Comparison of ENCODE assay signal across 18 cellular contexts in the genomic region with DNA sequence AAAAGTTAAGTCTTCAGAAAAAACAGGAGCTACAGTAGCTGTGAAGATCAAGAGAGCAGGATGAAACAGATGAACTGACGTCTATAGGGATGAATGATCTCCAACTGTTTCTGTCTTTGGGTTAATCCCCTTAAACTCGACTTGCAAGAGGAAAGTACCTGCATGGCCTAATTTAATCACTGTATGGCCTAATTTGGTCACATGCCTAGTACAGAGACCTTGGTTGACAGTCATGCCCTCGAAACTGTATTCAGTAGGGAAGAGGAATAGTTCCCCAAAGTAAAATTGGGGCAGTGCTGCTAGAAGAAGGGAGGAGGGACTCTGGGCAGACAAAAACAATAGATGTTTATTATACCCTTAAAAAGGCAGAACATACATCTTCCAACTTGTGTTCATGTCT.
"Had no signal": no experiment of that assay in that cellular context is flagged by ENCODE, and none has a peak within 500 bp of the region (broad histone marks: within the 10 kb centered on the region; RNA-seq: fewer than 3 reads in every experiment).

No MANE protein-coding gene starts in this region.

- H3K27me3 ChIP-seq: body of pancreas, esophagus squamous epithelium, spleen, thyroid gland had no signal

- H3K9me3 Mint-ChIP-seq: activated CD4-positive, alpha-beta memory T cell treated with anti-CD3 and anti-CD28 coated beads for 36 hours; activated T-helper 1 cell treated with anti-CD3 and anti-CD28 coated beads, Interleukin-12 subunit alpha, Interleukin-12 subunit beta, Interleukin-2, Interleukin-4 antibody, amounts not matched to agents 30 ng/mL and 10 ng/mL and 1 ng/mL, durations not matched to agents 14 hours and 24 hours and 36 hours; nephron progenitor cell had no signal

- H3K36me3 Mint-ChIP-seq: activated CD4-positive, alpha-beta memory T cell treated with anti-CD3 and anti-CD28 coated beads for 36 hours had no signal

- ATAC-seq: body of pancreas, left ventricle myocardium superior had no signal

- H3K4me3 ChIP-seq: body of pancreas, esophagus squamous epithelium, spleen, thyroid gland had no signal

- H3K27ac ChIP-seq: body of pancreas, esophagus squamous epithelium, spleen, thyroid gland had no signal

- H3K27ac Mint-ChIP-seq: activated CD4-positive, alpha-beta memory T cell treated with anti-CD3 and anti-CD28 coated beads for 36 hours; activated naive CD8-positive, alpha-beta T cell treated with anti-CD3 and anti-CD28 coated beads, Interleukin-2, amount 10 ng/mL, durations not matched to agents 7 days and 5 days; activated T-helper 1 cell treated with anti-CD3 and anti-CD28 coated beads, Interleukin-12 subunit alpha, Interleukin-12 subunit beta, Interleukin-2, Interleukin-4 antibody, amounts not matched to agents 30 ng/mL and 10 ng/mL and 1 ng/mL, durations not matched to agents 14 hours and 24 hours and 36 hours; nephron progenitor cell had no signal

- DNase-seq: activated CD4-positive, alpha-beta memory T cell treated with anti-CD3 and anti-CD28 coated beads for 36 hours; activated naive CD4-positive, alpha-beta T cell; activated naive CD8-positive, alpha-beta T cell treated with anti-CD3 and anti-CD28 coated beads, Interleukin-2, amount 10 ng/mL, durations not matched to agents 7 days and 5 days; activated T-cell treated with anti-CD3 and anti-CD28 coated beads for 4 hours; body of pancreas; dermis blood vessel endothelial cell; effector memory CD4-positive, alpha-beta T cell; esophagus squamous epithelium; left ventricle myocardium superior; nephron progenitor cell; occipital lobe; posterior cingulate gyrus; retina; spleen; stimulated activated CD8-positive, alpha-beta memory T cell treated with anti-CD3 and anti-CD28 coated beads, Interleukin-4, amount 100 ng/mL, for 48 hours; stimulated activated naive CD4-positive, alpha-beta T cell; thyroid gland had no signal

- H3K4me1 Mint-ChIP-seq: nephron progenitor cell had no signal

- H3K4me1 ChIP-seq: body of pancreas, esophagus squamous epithelium, spleen, thyroid gland had no signal

- H3K9me3 ChIP-seq: body of pancreas, esophagus squamous epithelium, spleen, thyroid gland had no signal

- H3K27me3 Mint-ChIP-seq: activated CD4-positive, alpha-beta memory T cell treated with anti-CD3 and anti-CD28 coated beads for 36 hours had no signal

- H3K4me3 Mint-ChIP-seq: activated CD4-positive, alpha-beta memory T cell treated with anti-CD3 and anti-CD28 coated beads for 36 hours; activated naive CD8-positive, alpha-beta T cell treated with anti-CD3 and anti-CD28 coated beads, Interleukin-2, amount 10 ng/mL, durations not matched to agents 7 days and 5 days; activated T-helper 1 cell treated with anti-CD3 and anti-CD28 coated beads, Interleukin-12 subunit alpha, Interleukin-12 subunit beta, Interleukin-2, Interleukin-4 antibody, amounts not matched to agents 30 ng/mL and 10 ng/mL and 1 ng/mL, durations not matched to agents 14 hours and 24 hours and 36 hours; nephron progenitor cell had no signal

- H3K36me3 ChIP-seq: esophagus squamous epithelium, spleen, thyroid gland had no signal
